In the genomic region with DNA sequence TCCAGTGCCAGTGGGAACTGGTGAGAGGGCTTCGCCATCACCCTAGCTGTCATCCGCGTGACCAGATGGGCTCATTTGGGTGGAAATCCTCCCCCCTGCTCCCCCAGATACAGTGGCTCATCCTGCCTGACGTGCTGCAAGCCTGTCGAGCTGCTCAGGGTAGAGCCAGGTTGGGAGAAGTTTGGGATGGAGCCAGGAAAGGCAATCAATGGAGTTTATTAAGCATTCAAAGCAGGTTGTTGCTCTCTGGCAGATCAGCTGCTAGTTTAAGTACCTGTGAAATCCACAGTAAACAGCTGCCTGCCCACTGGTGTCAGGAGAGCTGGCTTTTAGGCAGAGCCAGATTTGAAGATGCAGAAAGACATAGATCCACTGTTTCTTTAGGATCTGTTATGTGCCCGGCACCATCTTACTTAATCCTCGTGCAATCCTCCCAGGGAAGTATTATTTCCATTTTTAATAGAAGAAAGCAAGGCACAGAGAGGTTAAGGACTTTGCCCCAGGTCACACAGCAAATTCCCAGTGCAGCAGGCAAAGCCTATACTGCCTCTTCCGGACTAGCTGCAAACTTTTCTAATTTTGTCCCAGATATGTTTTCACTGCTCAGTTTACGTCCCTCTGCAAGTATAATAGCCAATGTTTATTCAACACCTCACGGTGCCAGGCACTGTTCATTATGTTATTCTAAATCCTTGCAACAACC, we compare ENCODE assay signal across 1 cellular context.
TF ChIP-seq lines count a peak whose summit lies in the region.

No MANE protein-coding gene starts in this region.

TF ChIP-seq in HepG2, 621 proteins besides CTCF, POLR2A, EP300 and RAD21:
- TF ChIP-seq, protein P1, sequence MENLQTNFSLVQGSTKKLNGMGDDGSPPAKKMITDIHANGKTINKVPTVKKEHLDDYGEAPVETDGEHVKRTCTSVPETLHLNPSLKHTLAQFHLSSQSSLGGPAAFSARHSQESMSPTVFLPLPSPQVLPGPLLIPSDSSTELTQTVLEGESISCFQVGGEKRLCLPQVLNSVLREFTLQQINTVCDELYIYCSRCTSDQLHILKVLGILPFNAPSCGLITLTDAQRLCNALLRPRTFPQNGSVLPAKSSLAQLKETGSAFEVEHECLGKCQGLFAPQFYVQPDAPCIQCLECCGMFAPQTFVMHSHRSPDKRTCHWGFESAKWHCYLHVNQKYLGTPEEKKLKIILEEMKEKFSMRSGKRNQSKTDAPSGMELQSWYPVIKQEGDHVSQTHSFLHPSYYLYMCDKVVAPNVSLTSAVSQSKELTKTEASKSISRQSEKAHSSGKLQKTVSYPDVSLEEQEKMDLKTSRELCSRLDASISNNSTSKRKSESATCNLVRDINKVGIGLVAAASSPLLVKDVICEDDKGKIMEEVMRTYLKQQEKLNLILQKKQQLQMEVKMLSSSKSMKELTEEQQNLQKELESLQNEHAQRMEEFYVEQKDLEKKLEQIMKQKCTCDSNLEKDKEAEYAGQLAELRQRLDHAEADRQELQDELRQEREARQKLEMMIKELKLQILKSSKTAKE (CRISPR knock-in tag; IDR thresholded peaks at IDR 0.05; ENCODE audit: borderline replicate concordance), result no peak
- TF ChIP-seq ZNF564 (CRISPR knock-in tag; IDR thresholded peaks at IDR 0.05) (no peak), ZNF768 (CRISPR knock-in tag; IDR thresholded peaks at IDR 0.05) (peak; percentile 81; the same call in 1 of the 2 replicates)
